12 cellular contexts compared by ENCODE assay signal in genomic region chr17:17711708-17712141, GRCh38. TPM values are rescaled to one million over a fixed set of nuclear protein-coding genes. Genes with fewer than 3 reads are reported as not detected.
DNase-seq lines count a peak whose midpoint lies in the region; ATAC-seq and TF ChIP-seq lines count a peak whose summit lies in the region.
"Had no signal": no experiment of that assay in that cellular context is flagged by ENCODE, and none has a peak within 500 bp of the region (broad histone marks: within the 10 kb centered on the region; RNA-seq: fewer than 3 reads in every experiment).

No MANE protein-coding gene starts in this region.

- peak overlapping the region; percentile 74 for H3K4me2 ChIP-seq in GM23338

- intact Hi-C loops in stomach (cut with DNase I; ENCODE audit: low total_unique reads) = no loop called here

- H3K27me3 ChIP-seq in GM23338 (ENCODE audit: insufficient read depth) (peaks cover 100% of the 10 kb centered on the region), layer of hippocampus (ENCODE audit: control insufficient read depth, insufficient read depth, low read length) (no peaks in the 10 kb centered on the region), stomach (no peaks in the 10 kb centered on the region)

- 31 to 52% (median 41%) methylated on average over 11 of the region's 11 CpGs for WGBS in stomach, 5 donors

- H3K27ac ChIP-seq in GM23338 (ENCODE audit: low read depth) (no peak overlapping the region), layer of hippocampus (ENCODE audit: low read depth, low read length) (peak overlapping the region; percentile 79), stomach (peak overlapping the region; percentile 83 to 95 (median 89))

- no peaks in the 10 kb centered on the region for H3K9me3 ChIP-seq in stomach

- TF ChIP-seq POLR2A in stomach (IDR thresholded peaks at IDR 0.05) = no peak

- no peak for TF ChIP-seq EP300 in stomach (IDR thresholded peaks at IDR 0.05)

- DNase-seq in GM23338 (ENCODE audit: low spot score) (peak; percentile 52), astrocyte of the hippocampus (ENCODE audit: low read depth, low spot score) (peak; percentile 50), stomach (peak; percentile 55), GM13976 (ENCODE audit: low spot score) (no peak)
- DNase-seq: activated naive CD4-positive, alpha-beta T cell treated with anti-CD3 and anti-CD28 coated beads, Interleukin-2, amount 10 ng/mL, durations not matched to agents 7 days and 5 days; DMS79 treated with DMSO at 0.1 percent for 48 hours; effector CD8-positive, alpha-beta T cell; NCI-H1930 had no signal

- no peak overlapping the region for H3K4me3 ChIP-seq in GM23338
- H3K4me3 ChIP-seq in stomach = no peak overlapping the region

- H3K4me1 Mint-ChIP-seq in GM23338 = peaks cover 30% of the 10 kb centered on the region

- peak overlapping the region; percentile 80; the same call in 1 of the 2 replicates for H2AFZ ChIP-seq in GM23338

- no peaks in the 10 kb centered on the region for H3K9me2 ChIP-seq in GM23338 (ENCODE audit: insufficient read depth)

- no peaks in the 10 kb centered on the region for H3K36me3 Mint-ChIP-seq in GM23338 (ENCODE audit: low read depth)
- H3K36me3 Mint-ChIP-seq: activated naive CD4-positive, alpha-beta T cell treated with anti-CD3 and anti-CD28 coated beads, Interleukin-2, amount 10 ng/mL, durations not matched to agents 7 days and 5 days had no signal

- H3K79me2 ChIP-seq in GM23338 (replicated peaks; ENCODE audit: insufficient read depth) = no peaks in the 10 kb centered on the region

- H3K36me3 ChIP-seq in GM23338 (ENCODE audit: insufficient read depth) = no peaks in the 10 kb centered on the region
- H3K36me3 ChIP-seq in stomach = no peaks in the 10 kb centered on the region

- H3K9me3 Mint-ChIP-seq in GM23338 = no peaks in the 10 kb centered on the region
- H3K9me3 Mint-ChIP-seq: activated naive CD4-positive, alpha-beta T cell treated with anti-CD3 and anti-CD28 coated beads, Interleukin-2, amount 10 ng/mL, durations not matched to agents 7 days and 5 days had no signal

- no peaks in the 10 kb centered on the region for H4K20me1 ChIP-seq in GM23338 (replicated peaks; ENCODE audit: insufficient read depth)

- in situ Hi-C loops in GM13976 (cut with MboI; ENCODE audit: low sequenced_read_pairs, unreplicated experiment) = no loop called here

- no peak overlapping the region for H3K27ac Mint-ChIP-seq in GM23338
- H3K27ac Mint-ChIP-seq: activated naive CD4-positive, alpha-beta T cell treated with anti-CD3 and anti-CD28 coated beads, Interleukin-2, amount 10 ng/mL, durations not matched to agents 7 days and 5 days had no signal

- ATAC-seq in GM23338 = peak; percentile 55
- ATAC-seq in GM21447 (IDR thresholded peaks at IDR 0.05; ENCODE audit: unreplicated experiment) = no peak
- ATAC-seq in HG02840 (IDR thresholded peaks at IDR 0.05; ENCODE audit: low FRiP score, unreplicated experiment) = no peak
- no peak for ATAC-seq in HG02678 (IDR thresholded peaks at IDR 0.05; ENCODE audit: unreplicated experiment)

- TF ChIP-seq CTCF in GM23338 (conservative IDR thresholded peaks at IDR 0.05; ENCODE audit: low read depth in 2 of 2) (no peak), stomach (IDR thresholded peaks at IDR 0.05) (no peak), GM13976 (IDR thresholded peaks at IDR 0.05; ENCODE audit: borderline replicate concordance, control extremely low read depth, extremely low read depth, insufficient read depth, missing control alignments) (no peak)

- H3K4me1 ChIP-seq in GM23338 (ENCODE audit: insufficient read depth) (peaks cover 18% of the 10 kb centered on the region; the same call in 1 of the 2 replicates), stomach (peaks cover 66 to 96% (median 83%) of the 10 kb centered on the region in 4 donors)

- H3K4me3 Mint-ChIP-seq in GM23338 = no peak overlapping the region
- H3K4me3 Mint-ChIP-seq: activated naive CD4-positive, alpha-beta T cell treated with anti-CD3 and anti-CD28 coated beads, Interleukin-2, amount 10 ng/mL, durations not matched to agents 7 days and 5 days had no signal

- no peaks in the 10 kb centered on the region for H3F3A ChIP-seq in GM23338 (replicated peaks; ENCODE audit: low read depth)

- peaks cover 49% of the 10 kb centered on the region for H3K27me3 Mint-ChIP-seq in GM23338 (ENCODE audit: insufficient read depth, low read depth, poor library complexity)
- H3K27me3 Mint-ChIP-seq: activated naive CD4-positive, alpha-beta T cell treated with anti-CD3 and anti-CD28 coated beads, Interleukin-2, amount 10 ng/mL, durations not matched to agents 7 days and 5 days had no signal

TF ChIP-seq in GM23338, 12 proteins besides CTCF, POLR2A, EP300 and RAD21 (continues in another document):
- no peak for TF ChIP-seq STAT1 (IDR thresholded peaks at IDR 0.05; ENCODE audit: unreplicated experiment)
- TF ChIP-seq CREB1 (CRISPR knock-in tag; IDR thresholded peaks at IDR 0.05; ENCODE audit: low read depth) = no peak
- no peak for TF ChIP-seq JUNB (IDR thresholded peaks at IDR 0.05; ENCODE audit: unreplicated experiment)
- no peak for TF ChIP-seq ZNF331 (CRISPR knock-in tag; IDR thresholded peaks at IDR 0.05; ENCODE audit: low read depth)
- TF ChIP-seq NANOG (IDR thresholded peaks at IDR 0.05; ENCODE audit: borderline replicate concordance) = no peak
- no peak for TF ChIP-seq EZH2 (IDR thresholded peaks at IDR 0.05; ENCODE audit: low read depth, unreplicated experiment)
- no peak for TF ChIP-seq EZH2phosphoT487 (IDR thresholded peaks at IDR 0.05; ENCODE audit: unreplicated experiment)
- TF ChIP-seq ZNF462 (CRISPR knock-in tag; IDR thresholded peaks at IDR 0.05) = no peak
- TF ChIP-seq POLR2AphosphoS5 (IDR thresholded peaks at IDR 0.05; ENCODE audit: low read depth) = no peak

RNA-seq across cellular contexts. Expression of gene RAI1, which starts 30.5 kb away (rescaled TPM):
- 0.87 and 2.1 TPM in 2 replicates for total RNA-seq in GM23338 (2014; rRNA removed; shearing (Covaris generic))
- 0.75 and 0.89 TPM in 2 replicates for polyA plus RNA-seq in GM23338 (2016; fragmentation: Nextera tagmentation; extraction: Ambion mirVana)
- total RNA-seq in stomach = 10 to 100 TPM; 19.1 to 94.5 (median 46.9) TPM
- polyA plus RNA-seq in stomach = 10 to 100 TPM in 2 of 3 donors, 1 to 10 TPM in 1; 4.6 to 12.5 (median 12.0) TPM
